In the genomic region with DNA sequence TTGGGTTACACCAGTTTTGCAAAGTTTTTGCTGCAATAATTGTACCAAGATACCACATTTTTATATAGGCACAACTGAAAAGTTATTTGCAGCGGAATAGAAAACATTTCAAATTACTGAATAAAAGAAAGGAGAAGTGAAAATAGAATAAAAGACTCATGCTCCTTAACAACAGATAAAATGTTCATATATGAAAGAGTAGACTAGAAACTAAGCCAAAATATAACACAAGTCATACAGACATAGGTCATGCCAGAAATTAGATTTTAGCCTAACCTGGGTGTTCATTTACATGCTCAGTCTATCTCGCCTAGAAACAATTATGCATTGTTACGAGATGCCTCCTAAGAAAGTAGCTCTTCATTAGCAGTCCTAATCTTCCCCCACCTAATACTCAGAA, we compare ENCODE assay signal across 17 cellular contexts. TPM values are rescaled to one million over a fixed set of nuclear protein-coding genes. Genes with fewer than 3 reads are reported as not detected.
A peak's percentile ranks its signal among the peaks of the same experiment; 100 is the strongest.
DNase-seq lines count a peak whose midpoint lies in the region; ATAC-seq and TF ChIP-seq lines count a peak whose summit lies in the region.
"Had no signal": no experiment of that assay in that cellular context is flagged by ENCODE, and none has a peak within 500 bp of the region (broad histone marks: within the 10 kb centered on the region; RNA-seq: fewer than 3 reads in every experiment).

No MANE protein-coding gene starts in this region.

- ATAC-seq in upper lobe of right lung, result no peak
- ATAC-seq in GM21390 (IDR thresholded peaks at IDR 0.05; ENCODE audit: unreplicated experiment), result no peak
- no peak for ATAC-seq in GM21723 (IDR thresholded peaks at IDR 0.05; ENCODE audit: unreplicated experiment)

- H3K4me3 ChIP-seq in breast epithelium (no peak overlapping the region), upper lobe of right lung (no peak overlapping the region)
- H3K4me3 ChIP-seq: SJCRH30 had no signal

- intact Hi-C loops in breast epithelium (cut with DNase I; ENCODE audit: low total_unique reads), result no loop called here
- intact Hi-C loops in upper lobe of right lung (cut with DNase I), result no loop called here

- TF ChIP-seq CTCF in breast epithelium (IDR thresholded peaks at IDR 0.05) (no peak), upper lobe of right lung (IDR thresholded peaks at IDR 0.05) (no peak)

- H3K36me3 ChIP-seq in breast epithelium, result no peaks in the 10 kb centered on the region
- no peaks in the 10 kb centered on the region for H3K36me3 ChIP-seq in upper lobe of right lung
- H3K36me3 ChIP-seq: SJCRH30 had no signal

- H3K27me3 ChIP-seq in breast epithelium (no peaks in the 10 kb centered on the region), upper lobe of right lung (no peaks in the 10 kb centered on the region)
- H3K27me3 ChIP-seq: SJCRH30 had no signal

- H3K9me3 ChIP-seq in breast epithelium, result no peaks in the 10 kb centered on the region
- H3K9me3 ChIP-seq in upper lobe of right lung, result no peaks in the 10 kb centered on the region

- TF ChIP-seq POLR2A in breast epithelium (IDR thresholded peaks at IDR 0.05), result no peak

- H3K27ac ChIP-seq in breast epithelium, result peak overlapping the region; percentile 13 to 23
- H3K27ac ChIP-seq in upper lobe of right lung, result peak overlapping the region; percentile 42
- H3K27ac ChIP-seq: SJCRH30 had no signal

- H3K4me1 ChIP-seq in breast epithelium, result no peaks in the 10 kb centered on the region
- peaks cover 7% of the 10 kb centered on the region for H3K4me1 ChIP-seq in upper lobe of right lung

- DNase-seq in NOMO-1 treated with DMSO at 0.1 percent for 48 hours (lab: John Stamatoyannopoulos, UW; ENCODE audit: unreplicated experiment), result peak; percentile 63
- DNase-seq in NOMO-1 treated with dmso at 0.1 percent for 144 hours (lab: John Stamatoyannopoulos, UW; ENCODE audit: unreplicated experiment), result no peak
- DNase-seq in NAMALWA (ENCODE audit: low spot score), result peak; percentile 13
- DNase-seq in breast epithelium (ENCODE audit: low spot score in 2 of 2), result no peak
- no peak for DNase-seq in upper lobe of right lung
- no peak for DNase-seq in stimulated activated CD4-positive, alpha-beta T cell treated with anti-CD3 and anti-CD28 coated beads, Interleukin-1b, Interleukin-23, amount 100 ng/mL, for 48 hours
- DNase-seq: 8988T, C1 segment of cervical spinal cord, Calu3, HCEC 1CT, NCI-H1436, NCI-H2081, RPMI8226, SW 1271 had no signal

RNA-seq across cellular contexts. Expression of a gene that starts 16.4 kb away (rescaled TPM):
- total RNA-seq in breast epithelium, result 10 to 100 TPM; 34.8 to 67.0 (median 42.9) TPM
- 52.0 TPM for total RNA-seq in upper lobe of right lung

Comparison
In these comparisons a context has a peak if more than half of its experiments do, and no peak if none do; other contexts are left out.
1. DNase-seq: peak in NOMO-1 treated with DMSO at 0.1 percent for 48 hours (single experiment) and NAMALWA (single experiment); none in NOMO-1 treated with dmso at 0.1 percent for 144 hours (single experiment), breast epithelium (0 of 2), upper lobe of right lung (single experiment) and stimulated activated CD4-positive, alpha-beta T cell treated with anti-CD3 and anti-CD28 coated beads, Interleukin-1b, Interleukin-23, amount 100 ng/mL, for 48 hours (single experiment).